Comparison of ENCODE assay signal across 8 cellular contexts in genomic region chr2:230987137-230988020, GRCh38. TPM values are rescaled to one million over a fixed set of nuclear protein-coding genes. Genes with fewer than 3 reads are reported as not detected.
A peak's percentile ranks its signal among the peaks of the same experiment; 100 is the strongest.
DNase-seq lines count a peak whose midpoint lies in the region; ATAC-seq and TF ChIP-seq lines count a peak whose summit lies in the region.

No MANE protein-coding gene starts in this region.

- H3K4me3 Mint-ChIP-seq in activated CD8-positive, alpha-beta T cell treated with anti-CD3 and anti-CD28 coated beads for 36 hours, result peak overlapping the region; percentile 67

- H3K36me3 Mint-ChIP-seq in activated CD8-positive, alpha-beta T cell treated with anti-CD3 and anti-CD28 coated beads for 36 hours (ENCODE audit: low read depth), result peaks cover 3% of the 10 kb centered on the region

- H3K27ac Mint-ChIP-seq in activated CD8-positive, alpha-beta T cell treated with anti-CD3 and anti-CD28 coated beads for 36 hours, result peak overlapping the region; percentile 71

- POLR2A ChIA-PET in activated CD8-positive, alpha-beta T cell treated with anti-CD3 and anti-CD28 coated beads for 36 hours (lab: Charles Lee), result interaction anchor here (0.6 to 6.6 kb wide), 12 partner anchors 9 to 165 kb away, joined by 3 to 86 read pairs (median 4); partner anchors contain the start of genes GPR55 and SPATA3

- CTCF ChIA-PET in activated CD8-positive, alpha-beta T cell treated with anti-CD3 and anti-CD28 coated beads for 36 hours (lab: Charles Lee), result interaction anchor here (0.6 to 10.6 kb wide), 42 partner anchors 8 to 169 kb away, joined by 3 to 437 read pairs (median 7); partner anchors contain the start of genes GPR55, ITM2C and SPATA3

- DNase-seq in DMS79 (lab: John Stamatoyannopoulos, UW) (peak; percentile 34), NCI-H526 (lab: John Stamatoyannopoulos, UW) (peak; percentile 48 to 83), medulla oblongata (ENCODE audit: extremely low spot score) (peak; percentile 83), cortex of kidney (lab: John Stamatoyannopoulos, UW) (no peak)
- peak; percentile 81 for DNase-seq in activated CD8-positive, alpha-beta T cell treated with anti-CD3 and anti-CD28 coated beads for 36 hours
- DNase-seq in effector CD4-positive, alpha-beta T cell, result peak; percentile 76
- peak; percentile 42 to 82 (median 55) for DNase-seq in stimulated activated CD4-positive, alpha-beta T cell treated with anti-CD3 and anti-CD28 coated beads, TNF-alpha, amount 100 ng/mL, for 1 hour (ENCODE audit: low read depth in 3 of 3, low spot score in 1 of 3)

- H3K9me3 Mint-ChIP-seq in activated CD8-positive, alpha-beta T cell treated with anti-CD3 and anti-CD28 coated beads for 36 hours, result no peaks in the 10 kb centered on the region

- TF ChIP-seq CTCF in activated CD8-positive, alpha-beta T cell treated with anti-CD3 and anti-CD28 coated beads for 36 hours (IDR thresholded peaks at IDR 0.05), result peak; percentile 97

- peaks cover 18% of the 10 kb centered on the region for H3K27me3 Mint-ChIP-seq in activated CD8-positive, alpha-beta T cell treated with anti-CD3 and anti-CD28 coated beads for 36 hours

- intact Hi-C loops in activated CD8-positive, alpha-beta T cell treated with anti-CD3 and anti-CD28 coated beads for 36 hours (cut with micrococcal nuclease), result loop anchor here (1.0 to 5.0 kb wide), 3 partner anchors 85 to 160 kb away; no protein-coding TSS in a partner anchor

- ATAC-seq in HG02678 (IDR thresholded peaks at IDR 0.05; ENCODE audit: unreplicated experiment), result peak; percentile 28
- ATAC-seq in activated CD8-positive, alpha-beta T cell treated with anti-CD3 and anti-CD28 coated beads for 36 hours, result peak; percentile 35

- peaks cover 40% of the 10 kb centered on the region for H3K4me1 Mint-ChIP-seq in activated CD8-positive, alpha-beta T cell treated with anti-CD3 and anti-CD28 coated beads for 36 hours (ENCODE audit: low read depth)

RNA-seq across cellular contexts. Expression of gene SPATA3, which starts 8.5 kb away (rescaled TPM):
- total RNA-seq in activated CD8-positive, alpha-beta T cell treated with anti-CD3 and anti-CD28 coated beads for 36 hours, result under 1 TPM; 0.59 to 0.76 TPM

RNA-seq across cellular contexts. Expression of gene C2orf72, which starts 49.9 kb away (rescaled TPM):
- 1 to 10 TPM; 2.6 to 5.1 TPM for total RNA-seq in activated CD8-positive, alpha-beta T cell treated with anti-CD3 and anti-CD28 coated beads for 36 hours
